9 cellular contexts compared by ENCODE assay signal in genomic region chrX:47197526-47197925, GRCh38. TPM values are rescaled to one million over a fixed set of nuclear protein-coding genes. Genes with fewer than 3 reads are reported as not detected.
DNase-seq lines count a peak whose midpoint lies in the region; ATAC-seq and TF ChIP-seq lines count a peak whose summit lies in the region.
"Had no signal": no experiment of that assay in that cellular context is flagged by ENCODE, and none has a peak within 500 bp of the region (broad histone marks: within the 10 kb centered on the region; RNA-seq: fewer than 3 reads in every experiment).

No MANE protein-coding gene starts in this region.

- H2AFZ ChIP-seq in PC-3 (ENCODE audit: low read length) (no peak overlapping the region), trophoblast cell (ENCODE audit: insufficient read depth, low read length, poor library complexity) (no peak overlapping the region)

- H3K4me1 ChIP-seq in CD8-positive, alpha-beta memory T cell (ENCODE audit: insufficient read depth, low read length) = peaks cover 40% of the 10 kb centered on the region
- H3K4me1 ChIP-seq in PC-3 (ENCODE audit: insufficient read depth, low read length) (peaks cover 47% of the 10 kb centered on the region), trophoblast cell (ENCODE audit: control insufficient read depth in 1 of 2, insufficient read depth in 2 of 2, low read length in 2 of 2) (peaks cover 9 to 26% of the 10 kb centered on the region in 2 experiments)

- peaks cover 5% of the 10 kb centered on the region for H3K79me1 ChIP-seq in trophoblast cell (ENCODE audit: low read length)

- no peak overlapping the region for H3K18ac ChIP-seq in trophoblast cell (ENCODE audit: low read length)

- no peak overlapping the region for H4K12ac ChIP-seq in trophoblast cell (ENCODE audit: low read depth, low read length)

- H3K9me2 ChIP-seq in PC-3 (replicated peaks; ENCODE audit: low read length) = no peaks in the 10 kb centered on the region

- no peak overlapping the region for H3K4me3 ChIP-seq in CD8-positive, alpha-beta memory T cell (ENCODE audit: low read length)
- H3K4me3 ChIP-seq in PC-3 (ENCODE audit: low read length) = no peak overlapping the region
- H3K4me3 ChIP-seq in trophoblast cell (ENCODE audit: low read depth, low read length) = no peak overlapping the region
- H3K4me3 ChIP-seq: heart right ventricle had no signal

- intact Hi-C loops in PC-3 (cut with micrococcal nuclease) = loop anchor here (10.0 kb wide), 1 partner anchor 457 kb away; the partner anchor contains the start of genes ELK1 and UXT

- H3K4me1 Mint-ChIP-seq in CD8-positive, alpha-beta memory T cell = peaks cover 50 to 59% (median 57%) of the 10 kb centered on the region in 3 donors

- H4K91ac ChIP-seq in trophoblast cell (ENCODE audit: low read depth, low read length) = no peak overlapping the region

- peak overlapping the region; percentile 99 for H3K4me2 ChIP-seq in PC-3 (ENCODE audit: low read length)
- peak overlapping the region; percentile 2 for H3K4me2 ChIP-seq in trophoblast cell (ENCODE audit: low read length)

- no peak overlapping the region for H3K23ac ChIP-seq in trophoblast cell (ENCODE audit: low read length)

- peak overlapping the region in 3 of 7 donors; percentile 32 to 67 (median 44) for H3K4me3 Mint-ChIP-seq in CD8-positive, alpha-beta memory T cell

- no peak overlapping the region for H2BK5ac ChIP-seq in trophoblast cell (ENCODE audit: low read depth, low read length, poor library complexity)

- no peaks in the 10 kb centered on the region for H3K9me3 ChIP-seq in CD8-positive, alpha-beta memory T cell (ENCODE audit: low read length)
- no peaks in the 10 kb centered on the region for H3K9me3 ChIP-seq in PC-3 (ENCODE audit: low read length)
- no peaks in the 10 kb centered on the region for H3K9me3 ChIP-seq in trophoblast cell (ENCODE audit: insufficient read depth, low read depth, low read length)
- H3K9me3 ChIP-seq: heart right ventricle had no signal

- H3K27ac Mint-ChIP-seq in CD8-positive, alpha-beta memory T cell = peak overlapping the region in 6 of 8 donors; percentile 40 to 88 (median 72)

- peaks cover 4% of the 10 kb centered on the region for H3F3A ChIP-seq in PC-3 (ENCODE audit: low read length, unreplicated experiment)

- peaks cover 20 to 73% (median 25%) of the 10 kb centered on the region in 3 donors for H3K36me3 Mint-ChIP-seq in CD8-positive, alpha-beta memory T cell

- CTCF ChIA-PET in CD8-positive, alpha-beta memory T cell (lab: Charles Lee) = no interaction called here
- CTCF ChIA-PET in PC-3 (lab: Charles Lee) = no interaction called here

- H2AK5ac ChIP-seq in trophoblast cell (ENCODE audit: low read length) = no peak overlapping the region

- TF ChIP-seq CTCF in PC-3 (conservative IDR thresholded peaks at IDR 0.05; ENCODE audit: low read depth, low read length) = no peak

- no peak overlapping the region for H2BK120ac ChIP-seq in trophoblast cell (ENCODE audit: insufficient read depth, low read length, poor library complexity)

- H3K27me3 ChIP-seq in CD8-positive, alpha-beta memory T cell (ENCODE audit: insufficient read depth, low read length, poor library complexity, severe bottlenecking) = no peaks in the 10 kb centered on the region
- H3K27me3 ChIP-seq in PC-3 (ENCODE audit: low read length) (no peaks in the 10 kb centered on the region), trophoblast cell (ENCODE audit: insufficient read depth, low read length) (no peaks in the 10 kb centered on the region)
- H3K27me3 ChIP-seq: heart right ventricle had no signal

- H3K36me3 ChIP-seq in CD8-positive, alpha-beta memory T cell (ENCODE audit: insufficient read depth, low read length) = peaks cover 44% of the 10 kb centered on the region
- H3K36me3 ChIP-seq in PC-3 (ENCODE audit: low read depth, low read length) = peaks cover 41% of the 10 kb centered on the region
- peaks cover 42 to 52% of the 10 kb centered on the region in 2 experiments for H3K36me3 ChIP-seq in trophoblast cell (ENCODE audit: control insufficient read depth in 1 of 2, insufficient read depth in 2 of 2, low read length in 2 of 2)

- no peak overlapping the region for H2BK12ac ChIP-seq in trophoblast cell (ENCODE audit: low read length)

- DNase-seq in CD8-positive, alpha-beta memory T cell = no peak
- DNase-seq in PC-3 (no peak), epithelial cell of prostate (ENCODE audit: low read depth, low spot score) (no peak), trophoblast cell (no peak), GM19240 (ENCODE audit: insufficient read length, low spot score) (no peak)
- no peak for DNase-seq in central memory CD4-positive, alpha-beta T cell
- DNase-seq: dermis blood vessel endothelial cell, heart right ventricle had no signal

- H3K14ac ChIP-seq in trophoblast cell (ENCODE audit: low read length) = no peak overlapping the region

- peaks cover 33% of the 10 kb centered on the region for H4K20me1 ChIP-seq in PC-3 (ENCODE audit: low read length)

- H4K8ac ChIP-seq in trophoblast cell (ENCODE audit: low read depth, low read length) = no peak overlapping the region

- no CpG with 5 or more reads among the region's 7 CpGs for WGBS in trophoblast cell (ENCODE audit: extremely low coverage, insufficient coverage, insufficient read length)

- H3K4ac ChIP-seq in trophoblast cell (ENCODE audit: low read depth, low read length) = no peak overlapping the region

- no peak for ATAC-seq in PC-3
- ATAC-seq in GM19395 (IDR thresholded peaks at IDR 0.05; ENCODE audit: unreplicated experiment) = no peak
- ATAC-seq: heart right ventricle had no signal

- H3K9ac ChIP-seq in PC-3 (ENCODE audit: low read length) (no peak overlapping the region), trophoblast cell (ENCODE audit: low read length) (no peak overlapping the region)

- POLR2A ChIA-PET in CD8-positive, alpha-beta memory T cell (lab: Charles Lee) = no interaction called here
- POLR2A ChIA-PET in PC-3 (lab: Charles Lee; ENCODE audit: unreplicated experiment) = no interaction called here

- H3K79me2 ChIP-seq in PC-3 (ENCODE audit: low read length) (peaks cover 74% of the 10 kb centered on the region), trophoblast cell (ENCODE audit: control insufficient read depth, insufficient read depth, low read length, poor library complexity) (peaks cover 18% of the 10 kb centered on the region)

- H3K27me3 Mint-ChIP-seq in CD8-positive, alpha-beta memory T cell = no peaks in the 10 kb centered on the region

- no peaks in the 10 kb centered on the region for H3K9me3 Mint-ChIP-seq in CD8-positive, alpha-beta memory T cell

- no peak overlapping the region for H3K27ac ChIP-seq in CD8-positive, alpha-beta memory T cell (ENCODE audit: low read depth, low read length)
- H3K27ac ChIP-seq in PC-3 (ENCODE audit: low read length) = no peak overlapping the region
- peak overlapping the region; percentile 43 for H3K27ac ChIP-seq in epithelial cell of prostate
- no peak overlapping the region for H3K27ac ChIP-seq in trophoblast cell (ENCODE audit: low read depth, low read length)

- BruUV-seq in PC-3 (replicated peaks; lab: Mats Ljungman, UMichigan) = no TSS peak

RNA-seq across cellular contexts. Expression of gene UBA1, which starts 3.9 kb away (rescaled TPM):
- total RNA-seq in CD8-positive, alpha-beta memory T cell = 100 to 1,000 TPM; 225 to 234 TPM
- polyA plus RNA-seq in CD8-positive, alpha-beta memory T cell = 178 TPM
- total RNA-seq in PC-3 (2014; rRNA removed) = 282 and 299 TPM in 2 replicates
- 138 and 139 TPM in 2 replicates for polyA plus RNA-seq in trophoblast cell (2013)

RNA-seq across cellular contexts. Expression of gene CDK16, which starts 21.0 kb away (rescaled TPM):
- 10 to 100 TPM; 48.2 to 49.1 TPM for total RNA-seq in CD8-positive, alpha-beta memory T cell
- 14.5 TPM for polyA plus RNA-seq in CD8-positive, alpha-beta memory T cell
- total RNA-seq in PC-3 (2014; rRNA removed) = 155 and 208 TPM in 2 replicates
- 90.6 and 94.2 TPM in 2 replicates for polyA plus RNA-seq in trophoblast cell (2013)

RNA-seq across cellular contexts. Expression of gene USP11, which starts 35.3 kb away (rescaled TPM):
- 10 to 100 TPM; 34.0 to 41.7 TPM for total RNA-seq in CD8-positive, alpha-beta memory T cell
- polyA plus RNA-seq in CD8-positive, alpha-beta memory T cell = 121 TPM
- 31.3 and 37.3 TPM in 2 replicates for total RNA-seq in PC-3 (2014; rRNA removed)
- polyA plus RNA-seq in trophoblast cell (2013) = 36.7 and 37.3 TPM in 2 replicates

RNA-seq across cellular contexts. Expression of gene RBM10, which starts 52.5 kb away (rescaled TPM):
- total RNA-seq in CD8-positive, alpha-beta memory T cell = 10 to 100 TPM; 74.5 to 74.8 TPM
- 37.8 TPM for polyA plus RNA-seq in CD8-positive, alpha-beta memory T cell
- total RNA-seq in PC-3 (2014; rRNA removed) = 71.5 and 87.0 TPM in 2 replicates
- polyA plus RNA-seq in trophoblast cell (2013) = 39.7 and 40.1 TPM in 2 replicates

RNA-seq across cellular contexts. Expression of gene NDUFB11, which starts 53.0 kb away (rescaled TPM):
- 10 to 100 TPM; 93.5 to 95.0 TPM for total RNA-seq in CD8-positive, alpha-beta memory T cell
- 169 TPM for polyA plus RNA-seq in CD8-positive, alpha-beta memory T cell
- 164 and 258 TPM in 2 replicates for total RNA-seq in PC-3 (2014; rRNA removed)
- 94.5 and 94.9 TPM in 2 replicates for polyA plus RNA-seq in trophoblast cell (2013)
